Comparison of ENCODE assay signal across 15 cellular contexts in genomic region chr22:19385221-19385906, GRCh38.
"Had no signal": no experiment of that assay in that cellular context is flagged by ENCODE, and none has a peak within 500 bp of the region (broad histone marks: within the 10 kb centered on the region; RNA-seq: fewer than 3 reads in every experiment).

No MANE protein-coding gene starts in this region.

- H2AFZ ChIP-seq: hepatocyte had no signal

- H3K4me3 ChIP-seq: hepatocyte, lung, right atrium auricular region, smooth muscle cell had no signal

- DNase-seq: erythroblast; foreskin keratinocyte; kidney; left cardiac atrium; left ventricle myocardium superior; naive thymus-derived CD4-positive, alpha-beta T cell; nephron progenitor cell; stimulated activated CD4-positive, alpha-beta T cell treated with anti-CD3 and anti-CD28 coated beads, Interleukin-2, amount 100 ng/mL, for 48 hours; stimulated activated naive CD4-positive, alpha-beta T cell treated with Interleukin-2 at 50 U/mL for 16 hours; trophoblast cell had no signal

- H3K4me2 ChIP-seq: hepatocyte, smooth muscle cell had no signal

- H3K4me1 Mint-ChIP-seq: naive thymus-derived CD4-positive, alpha-beta T cell; nephron progenitor cell had no signal

- H3K4me3 Mint-ChIP-seq: dendritic cell treated with granulocyte-macrophage colony-stimulating factor and Interleukin-4, amounts not matched to agents 40 ng/mL and 50 ng/mL, for 4 days; naive thymus-derived CD4-positive, alpha-beta T cell; nephron progenitor cell had no signal

- H3K27ac ChIP-seq: foreskin keratinocyte, hepatocyte, right atrium auricular region had no signal

- H3K79me2 ChIP-seq: hepatocyte had no signal

- H3K27ac Mint-ChIP-seq: dendritic cell treated with granulocyte-macrophage colony-stimulating factor and Interleukin-4, amounts not matched to agents 40 ng/mL and 50 ng/mL, for 4 days; nephron progenitor cell had no signal

- ATAC-seq: foreskin keratinocyte; left cardiac atrium; left ventricle myocardium superior; naive thymus-derived CD4-positive, alpha-beta T cell had no signal

- H3K27me3 Mint-ChIP-seq: dendritic cell treated with granulocyte-macrophage colony-stimulating factor and Interleukin-4, amounts not matched to agents 40 ng/mL and 50 ng/mL, for 4 days; naive thymus-derived CD4-positive, alpha-beta T cell had no signal

- H3K9me3 ChIP-seq: right atrium auricular region had no signal

- H3K27me3 ChIP-seq: foreskin keratinocyte, hepatocyte, right atrium auricular region had no signal

- H3K9me3 Mint-ChIP-seq: dendritic cell treated with granulocyte-macrophage colony-stimulating factor and Interleukin-4, amounts not matched to agents 40 ng/mL and 50 ng/mL, for 4 days; naive thymus-derived CD4-positive, alpha-beta T cell; nephron progenitor cell had no signal

- H3K4me1 ChIP-seq: foreskin keratinocyte, right atrium auricular region had no signal
